ENCODE assay signal across 8 cellular contexts in the genomic region with DNA sequence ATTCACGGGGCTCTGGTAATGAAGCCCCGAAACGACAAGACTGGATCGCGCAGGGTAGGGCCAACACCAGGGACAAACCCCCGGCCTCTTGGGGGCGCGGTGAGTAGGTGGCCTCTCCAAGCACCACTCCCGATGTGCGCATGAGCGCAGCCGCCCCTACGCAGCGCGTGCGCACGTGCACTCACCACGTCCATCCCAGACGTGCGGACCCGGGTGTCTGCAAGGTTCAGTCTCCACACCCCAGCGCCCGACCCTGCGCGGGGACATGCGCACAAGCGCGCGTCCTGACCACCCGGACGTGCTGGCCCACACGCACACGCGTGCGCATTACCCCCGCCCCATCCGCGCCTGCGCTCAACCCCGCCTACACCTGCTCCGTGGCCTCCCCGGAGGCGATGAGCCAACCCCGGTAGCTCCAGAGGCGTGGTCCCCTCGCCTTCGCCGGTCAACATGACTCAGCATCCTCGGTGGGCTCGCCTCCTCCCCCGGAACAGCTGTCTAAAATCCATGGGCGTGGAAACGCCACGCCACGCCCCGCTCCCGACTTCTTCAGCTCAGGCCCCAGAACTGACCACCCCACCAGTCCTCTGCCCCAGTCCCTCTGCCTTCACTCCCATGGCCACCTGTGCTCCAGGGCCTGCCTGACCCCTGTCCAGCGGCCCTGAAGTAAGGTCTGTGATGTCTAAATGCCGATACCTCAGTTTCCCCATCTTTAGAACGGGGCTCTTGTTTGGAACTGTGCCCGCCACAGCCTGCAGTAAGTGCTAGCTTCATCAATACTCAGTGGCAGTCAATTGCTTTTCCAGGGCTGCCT. TPM values are rescaled to one million over a fixed set of nuclear protein-coding genes. Genes with fewer than 3 reads are reported as not detected.
A peak's percentile ranks its signal among the peaks of the same experiment; 100 is the strongest.
DNase-seq lines count a peak whose midpoint lies in the region; ATAC-seq, FAIRE-seq and TF ChIP-seq lines count a peak whose summit lies in the region.

No MANE protein-coding gene starts in this region.

- peaks cover 1 to 7% of the 10 kb centered on the region in 2 experiments for H3K36me3 ChIP-seq in keratinocyte (ENCODE audit: control insufficient read depth in 2 of 2, extremely low read depth in 1 of 2, insufficient read depth in 2 of 2, low read length in 2 of 2)

- peak overlapping the region; percentile 87 for H3K4me3 Mint-ChIP-seq in central memory CD8-positive, alpha-beta T cell

- no peaks in the 10 kb centered on the region for H3K9me3 Mint-ChIP-seq in central memory CD8-positive, alpha-beta T cell

- peaks cover 19% of the 10 kb centered on the region for H3K4me1 Mint-ChIP-seq in central memory CD8-positive, alpha-beta T cell

- H3K27ac Mint-ChIP-seq in central memory CD8-positive, alpha-beta T cell (ENCODE audit: low read depth), result peak overlapping the region; percentile 78

- H3K9me1 ChIP-seq in keratinocyte (ENCODE audit: control insufficient read depth, extremely low read depth, insufficient read depth, low read length), result no peaks in the 10 kb centered on the region

- H3K27ac ChIP-seq in keratinocyte (ENCODE audit: control insufficient read depth, insufficient read depth, low read length), result peak overlapping the region; percentile 77

- dilution Hi-C loops in keratinocyte (cut with MboI; ENCODE audit: extremely low pct_ligation_motif_present, low sequenced_read_pairs), result no loop called here

- H2AFZ ChIP-seq in keratinocyte (ENCODE audit: control insufficient read depth, low read length), result peak overlapping the region; percentile 68

- peak overlapping the region; percentile 75 for H3K9ac ChIP-seq in keratinocyte (ENCODE audit: control insufficient read depth, extremely low read depth, insufficient read depth, low read length)

- peaks cover 3% of the 10 kb centered on the region for H3K36me3 Mint-ChIP-seq in central memory CD8-positive, alpha-beta T cell (ENCODE audit: insufficient read depth)

- H3K4me1 ChIP-seq in keratinocyte (ENCODE audit: control insufficient read depth, extremely low read depth, insufficient read depth, low read length), result peaks cover 19% of the 10 kb centered on the region

- TF ChIP-seq CTCF in keratinocyte (optimal IDR thresholded peaks at IDR 0.05 in 1 of 3, IDR thresholded peaks at IDR 0.05 in 1 of 3, conservative IDR thresholded peaks at IDR 0.05 in 1 of 3; ENCODE audit: extremely low read depth in 1 of 3, insufficient read depth in 2 of 3, low read length in 3 of 3), result peak; percentile 63 to 77 (median 72)

- peak overlapping the region; percentile 39 to 68 (median 60) for H3K4me3 ChIP-seq in keratinocyte (ENCODE audit: control insufficient read depth in 2 of 3, extremely low read depth in 1 of 3, insufficient read depth in 2 of 3, low read depth in 1 of 3, low read length in 3 of 3)

- DNase-seq in AG20443 (ENCODE audit: low spot score), result peak; percentile 100
- DNase-seq in NCI-H226, result peak; percentile 96
- peak; percentile 91 to 99 (median 94) for DNase-seq in activated CD4-positive, CD25-positive, alpha-beta regulatory T cell (lab: John Stamatoyannopoulos, UW)
- DNase-seq in central memory CD8-positive, alpha-beta T cell (ENCODE audit: low spot score in 2 of 2), result peak; percentile 85 to 89
- peak; percentile 97 for DNase-seq in keratinocyte (ENCODE audit: low read depth, low spot score)
- peak; percentile 90 to 95 for DNase-seq in stimulated activated CD4-positive, alpha-beta T cell treated with anti-CD3 and anti-CD28 coated beads, Interleukin-15, amount 100 ng/mL, for 1 hour (ENCODE audit: low read depth in 1 of 2, low spot score in 1 of 2)

- peak overlapping the region; percentile 90 for H3K4me2 ChIP-seq in keratinocyte (ENCODE audit: control insufficient read depth, extremely low read depth, insufficient read depth, low read depth, low read length)

- FAIRE-seq in keratinocyte (lab: Jason Lieb, UNC), result no peak

- no peaks in the 10 kb centered on the region for H3K9me3 ChIP-seq in keratinocyte (ENCODE audit: control insufficient read depth, low read depth, low read length)

- ATAC-seq in GM19025 (IDR thresholded peaks at IDR 0.05; ENCODE audit: low read depth, unreplicated experiment) (peak; percentile 93), HG03280 (IDR thresholded peaks at IDR 0.05; ENCODE audit: unreplicated experiment) (peak; percentile 88)
- ATAC-seq in central memory CD8-positive, alpha-beta T cell (replicated peaks; ENCODE audit: extremely low read depth, poor library complexity, severe bottlenecking), result peak; percentile 86

- no peaks in the 10 kb centered on the region for H4K20me1 ChIP-seq in keratinocyte (ENCODE audit: control insufficient read depth, extremely low read depth, insufficient read depth, low read length)

- no peaks in the 10 kb centered on the region for H3K27me3 Mint-ChIP-seq in central memory CD8-positive, alpha-beta T cell

- H3K27me3 ChIP-seq in keratinocyte (ENCODE audit: control insufficient read depth, extremely low read depth, insufficient read depth, low read length), result no peaks in the 10 kb centered on the region

- no peaks in the 10 kb centered on the region for H3K79me2 ChIP-seq in keratinocyte (ENCODE audit: control insufficient read depth, insufficient read depth, low read length)

RNA-seq across cellular contexts. Expression of gene GPI, which starts 5.6 kb away (rescaled TPM):
- polyA plus RNA-seq in keratinocyte, result 59.9 to 244 TPM (median 123 TPM) in 3 replicates
- polyA plus RNA-seq in keratinocyte (2011; ENCODE audit: low read depth), result 105 TPM
- polyA plus RNA-seq in keratinocyte (2011; cell fraction: cytosol; rRNA removed), result 143 and 202 TPM in 2 replicates
- polyA plus RNA-seq in keratinocyte (2011; cell fraction: nucleus; rRNA removed), result 131 and 136 TPM in 2 replicates
- polyA plus RNA-seq in keratinocyte (2012; ENCODE audit: low replicate concordance), result 149 and 264 TPM in 2 replicates
- 202 to 525 TPM (median 238 TPM) in 3 replicates for polyA minus RNA-seq in keratinocyte
- polyA minus RNA-seq in keratinocyte (2011; cell fraction: cytosol; rRNA and poly(A)+ RNA removed), result 274 TPM
- 117 and 148 TPM in 2 replicates for polyA minus RNA-seq in keratinocyte (2011; cell fraction: nucleus; rRNA and poly(A)+ RNA removed)

RNA-seq across cellular contexts. Expression of gene PDCD2L, which starts 44.9 kb away (rescaled TPM):
- polyA plus RNA-seq in keratinocyte, result 16.0 to 23.8 TPM (median 22.0 TPM) in 3 replicates
- 5.6 TPM for polyA plus RNA-seq in keratinocyte (2011; ENCODE audit: low read depth)
- 19.1 and 21.7 TPM in 2 replicates for polyA plus RNA-seq in keratinocyte (2011; cell fraction: cytosol; rRNA removed)
- polyA plus RNA-seq in keratinocyte (2011; cell fraction: nucleus; rRNA removed), result 12.3 and 14.5 TPM in 2 replicates
- 14.3 and 17.7 TPM in 2 replicates for polyA plus RNA-seq in keratinocyte (2012; ENCODE audit: low replicate concordance)
- 14.6 to 19.9 TPM (median 17.1 TPM) in 3 replicates for polyA minus RNA-seq in keratinocyte
- 8.4 TPM for polyA minus RNA-seq in keratinocyte (2011; cell fraction: cytosol; rRNA and poly(A)+ RNA removed)
- polyA minus RNA-seq in keratinocyte (2011; cell fraction: nucleus; rRNA and poly(A)+ RNA removed), result 5.0 and 5.4 TPM in 2 replicates

Comparison
In these comparisons a context has a peak if more than half of its experiments do, and no peak if none do; other contexts are left out.
1. Peak in every context shown above with its lines: DNase-seq, ATAC-seq, H3K4me3 ChIP-seq and H3K27ac ChIP-seq.